Comparison of ENCODE assay signal across 1 cellular context in genomic region chr7:138066954-138067394, GRCh38.
TF ChIP-seq lines count a peak whose summit lies in the region.

No MANE protein-coding gene starts in this region.

TF ChIP-seq in HepG2, 621 proteins besides CTCF, POLR2A, EP300 and RAD21 (continued from another document and continues in another):
- TF ChIP-seq CSRNP1 (CRISPR knock-in tag; IDR thresholded peaks at IDR 0.05) (0 out of 2 replicates have a peak, but pooled peaks have one; percentile 45), ZNF33A (CRISPR knock-in tag; IDR thresholded peaks at IDR 0.05; ENCODE audit: borderline replicate concordance) (no peak), TARDBP (CRISPR knock-in tag; IDR thresholded peaks at IDR 0.05) (peak; percentile 72), ZNF530 (CRISPR knock-in tag; IDR thresholded peaks at IDR 0.05; ENCODE audit: low read depth) (no peak), CENPBD1 (CRISPR knock-in tag; IDR thresholded peaks at IDR 0.05; ENCODE audit: borderline replicate concordance, low read depth) (no peak), ZC3H4 (CRISPR knock-in tag; IDR thresholded peaks at IDR 0.05; ENCODE audit: borderline replicate concordance) (no peak), ZNF773 (CRISPR knock-in tag; IDR thresholded peaks at IDR 0.05; ENCODE audit: borderline replicate concordance) (no peak), ZNF609 (CRISPR knock-in tag; IDR thresholded peaks at IDR 0.05; ENCODE audit: borderline replicate concordance) (peak; percentile 76), SP1 (IDR thresholded peaks at IDR 0.05) (no peak), SP1 (CRISPR knock-in tag; IDR thresholded peaks at IDR 0.05) (no peak), ZNF407 (CRISPR knock-in tag; IDR thresholded peaks at IDR 0.05; ENCODE audit: not compliant biosample characterization) (no peak), MXI1 (IDR thresholded peaks at IDR 0.05; ENCODE audit: borderline replicate concordance, low read depth, low read length) (no peak), ZNF382 (CRISPR knock-in tag; IDR thresholded peaks at IDR 0.05; ENCODE audit: borderline replicate concordance) (no peak), ARID4A (CRISPR knock-in tag; IDR thresholded peaks at IDR 0.05; ENCODE audit: borderline replicate concordance) (no peak; the same call in 1 of the 2 replicates), ZNF766 (CRISPR knock-in tag; IDR thresholded peaks at IDR 0.05; ENCODE audit: borderline replicate concordance) (no peak), PLSCR1 (CRISPR knock-in tag; IDR thresholded peaks at IDR 0.05; ENCODE audit: borderline replicate concordance) (no peak), ZNF256 (CRISPR knock-in tag; conservative IDR thresholded peaks at IDR 0.05) (no peak), TBP (CRISPR knock-in tag; IDR thresholded peaks at IDR 0.05) (no peak), BCLAF1 (IDR thresholded peaks at IDR 0.05) (no peak), MTERF4 (CRISPR knock-in tag; IDR thresholded peaks at IDR 0.05) (no peak), MIER2 (CRISPR knock-in tag; IDR thresholded peaks at IDR 0.05) (no peak), ZNF350 (CRISPR knock-in tag; IDR thresholded peaks at IDR 0.05; ENCODE audit: borderline replicate concordance, low read depth) (no peak), ZFP82 (CRISPR knock-in tag; IDR thresholded peaks at IDR 0.05; ENCODE audit: borderline replicate concordance) (no peak), FOXK2 (IDR thresholded peaks at IDR 0.05) (no peak), ZNF501 (CRISPR knock-in tag; IDR thresholded peaks at IDR 0.05) (no peak), ZMYM2 (CRISPR knock-in tag; IDR thresholded peaks at IDR 0.05) (no peak), TFDP1 (CRISPR knock-in tag; IDR thresholded peaks at IDR 0.05; ENCODE audit: borderline replicate concordance) (no peak), XRCC5 (optimal IDR thresholded peaks at IDR 0.05; ENCODE audit: low read length) (no peak), PAX8 (CRISPR knock-in tag; IDR thresholded peaks at IDR 0.05; ENCODE audit: borderline replicate concordance) (no peak)
